ENCODE assay signal across 33 cellular contexts in the genomic region with DNA sequence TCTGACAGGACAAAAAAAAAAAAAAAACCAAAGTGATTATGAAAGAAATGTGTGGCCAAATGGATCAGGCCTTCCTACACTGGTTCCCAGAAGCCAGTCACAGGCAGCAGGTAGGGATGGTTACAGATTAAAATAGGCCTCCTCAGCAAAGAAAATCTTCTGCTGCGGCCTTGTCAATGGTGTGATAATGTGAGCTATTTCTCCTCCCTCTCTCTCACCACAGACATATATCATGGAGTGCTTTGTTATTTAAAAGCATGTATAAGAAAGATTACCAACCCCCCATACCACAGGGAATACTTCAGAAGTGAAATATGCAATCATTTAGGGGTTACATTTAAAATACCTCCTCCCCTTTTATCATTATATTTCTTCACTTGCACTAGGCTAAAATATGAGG. TPM values are rescaled to one million over a fixed set of nuclear protein-coding genes. Genes with fewer than 3 reads are reported as not detected.
"Had no signal": no experiment of that assay in that cellular context is flagged by ENCODE, and none has a peak within 500 bp of the region (broad histone marks: within the 10 kb centered on the region; RNA-seq: fewer than 3 reads in every experiment).

No MANE protein-coding gene starts in this region.

- H3K27me3 ChIP-seq: ascending aorta, breast epithelium, esophagus muscularis mucosa, foreskin keratinocyte, heart right ventricle, left lung, ovary, right lobe of liver, transverse colon, uterus had no signal

- H3K27me3 Mint-ChIP-seq: activated CD4-positive, alpha-beta T cell treated with anti-CD3 and anti-CD28 coated beads for 36 hours had no signal

- H3K9me3 ChIP-seq: ascending aorta, breast epithelium, esophagus muscularis mucosa, heart right ventricle, left lung, lower lobe of right lung, ovary, right lobe of liver, transverse colon, uterus had no signal

- H3K9me3 Mint-ChIP-seq: activated naive CD4-positive, alpha-beta T cell treated with anti-CD3 and anti-CD28 coated beads, Interleukin-2, amount 50 U/mL, for 72 hours; activated T-cell treated with anti-CD3 and anti-CD28 coated beads, Interleukin-2, amount 50 U/mL, for 72 hours; nephron progenitor cell; T-helper 2 cell treated with Interferon-gamma antibody and Interleukin-4, amounts not matched to agents 5 μg/mL and 100 μg/mL, for 36 hours had no signal

- H3K36me3 Mint-ChIP-seq: activated naive CD4-positive, alpha-beta T cell treated with anti-CD3 and anti-CD28 coated beads, Interleukin-2, amount 50 U/mL, for 72 hours had no signal

- H3K4me1 ChIP-seq: ascending aorta, breast epithelium, esophagus muscularis mucosa, left lung, lower lobe of right lung, right lobe of liver, transverse colon, uterus had no signal

- DNase-seq: activated CD4-positive, alpha-beta T cell treated with anti-CD3 and anti-CD28 coated beads for 36 hours; activated CD4-positive, alpha-beta T cell treated with anti-CD3 and anti-CD28 coated beads, Interleukin-2, amount 50 U/mL, for 4 hours; activated CD4-positive, CD25-positive, alpha-beta regulatory T cell; activated naive CD4-positive, alpha-beta T cell; activated T-cell treated with anti-CD3 and anti-CD28 coated beads for 4 hours; activated T-cell treated with anti-CD3 and anti-CD28 coated beads, Interleukin-2, amount 50 U/mL, for 72 hours; central memory CD4-positive, alpha-beta T cell; dermis blood vessel endothelial cell; effector CD4-positive, alpha-beta T cell; foreskin keratinocyte; heart right ventricle; left lung; lower lobe of right lung; nephron progenitor cell; ovary; right lobe of liver; stimulated activated CD4-positive, alpha-beta T cell treated with anti-CD3 and anti-CD28 coated beads, Interleukin-2, amount 100 ng/mL, for 48 hours; stimulated activated naive CD4-positive, alpha-beta T cell treated with Interleukin-2 at 50 U/mL for 16 hours; T-helper 1 cell; transverse colon; uterus had no signal

- H3K36me3 ChIP-seq: ascending aorta, breast epithelium, esophagus muscularis mucosa, heart right ventricle, left lung, lower lobe of right lung, ovary, right lobe of liver, transverse colon, uterus had no signal

- H3K4me1 Mint-ChIP-seq: activated CD4-positive, alpha-beta T cell treated with anti-CD3 and anti-CD28 coated beads for 36 hours had no signal

- H3K4me3 ChIP-seq: ascending aorta, breast epithelium, esophagus muscularis mucosa, heart right ventricle, left lung, lower lobe of right lung, ovary, right lobe of liver, transverse colon, uterus had no signal

- H3K4me3 Mint-ChIP-seq: activated CD4-positive, alpha-beta T cell treated with anti-CD3 and anti-CD28 coated beads for 36 hours; activated T-cell treated with anti-CD3 and anti-CD28 coated beads, Interleukin-2, amount 50 U/mL, for 72 hours; nephron progenitor cell; T-helper 2 cell treated with Interferon-gamma antibody and Interleukin-4, amounts not matched to agents 5 μg/mL and 100 μg/mL, for 36 hours had no signal

- H3K27ac ChIP-seq: ascending aorta, breast epithelium, esophagus muscularis mucosa, foreskin keratinocyte, heart right ventricle, left lung, lower lobe of right lung, ovary, right lobe of liver, transverse colon, uterus had no signal

- H3K27ac Mint-ChIP-seq: activated CD4-positive, alpha-beta T cell treated with anti-CD3 and anti-CD28 coated beads for 36 hours; activated naive CD4-positive, alpha-beta T cell treated with anti-CD3 and anti-CD28 coated beads, Interleukin-2, amount 50 U/mL, for 72 hours; activated T-cell treated with anti-CD3 and anti-CD28 coated beads, Interleukin-2, amount 50 U/mL, for 72 hours; nephron progenitor cell; progenitor cell of endocrine pancreas; T-helper 2 cell treated with Interferon-gamma antibody and Interleukin-4, amounts not matched to agents 5 μg/mL and 100 μg/mL, for 36 hours had no signal

RNA-seq across cellular contexts. Expression of a gene that starts 32.2 kb away (rescaled TPM):
- total RNA-seq: activated CD4-positive, alpha-beta T cell treated with anti-CD3 and anti-CD28 coated beads for 36 hours; activated naive CD4-positive, alpha-beta T cell treated with anti-CD3 and anti-CD28 coated beads, Interleukin-2, amount 50 U/mL, for 72 hours; activated T-cell treated with anti-CD3 and anti-CD28 coated beads, Interleukin-2, amount 50 U/mL, for 72 hours; ascending aorta; breast epithelium; dermis blood vessel endothelial cell; esophagus muscularis mucosa; foreskin keratinocyte; heart right ventricle; kidney epithelial cell; left lung; lower lobe of right lung; mesenteric fat pad; mucosa of gallbladder; ovary; progenitor cell of endocrine pancreas; renal cortical epithelial cell; right lobe of liver; temporal lobe; transverse colon; uterus had no signal
- polyA plus RNA-seq: adipose tissue, foreskin keratinocyte, heart right ventricle, ovary had no signal
